In genomic region chr2:120701096-120701860, GRCh38 we compare ENCODE assay signal across 28 cellular contexts. TPM values are rescaled to one million over a fixed set of nuclear protein-coding genes. Genes with fewer than 3 reads are reported as not detected.
"Had no signal": no experiment of that assay in that cellular context is flagged by ENCODE, and none has a peak within 500 bp of the region (broad histone marks: within the 10 kb centered on the region; RNA-seq: fewer than 3 reads in every experiment).

No MANE protein-coding gene starts in this region.

- H3K27ac ChIP-seq: brain microvascular endothelial cell, SJSA1 had no signal

- H3K4me3 ChIP-seq: SJSA1 had no signal

- H3K36me3 ChIP-seq: brain microvascular endothelial cell, SJSA1 had no signal

- H3K27me3 ChIP-seq: brain microvascular endothelial cell, SJSA1 had no signal

- ATAC-seq: activated CD8-positive, alpha-beta T cell treated with anti-CD3 and anti-CD28 coated beads for 36 hours; activated T-cell treated with anti-CD3 and anti-CD28 coated beads, Interleukin-2, amount 50 U/mL, for 72 hours; activated T-helper 17 cell treated with anti-CD3 and anti-CD28 coated beads, Interleukin-2, amount 50 U/mL, for 72 hours; Panc1 had no signal

- H3K9me3 ChIP-seq: SJSA1, SK-N-SH had no signal

- DNase-seq: activated CD4-positive, alpha-beta T cell treated with anti-CD3 and anti-CD28 coated beads, Interleukin-2, amount 10 ng/mL, durations not matched to agents 24 days and 14 days; activated CD4-positive, alpha-beta T cell treated with anti-CD3 and anti-CD28 coated beads, Interleukin-2, amount 50 U/mL, for 4 hours; activated CD8-positive, alpha-beta T cell treated with anti-CD3 and anti-CD28 coated beads for 36 hours; activated effector memory CD4-positive, alpha-beta T cell treated with anti-CD3 and anti-CD28 coated beads, Interleukin-2, amount 50 U/mL, for 16 hours; activated naive CD4-positive, alpha-beta T cell; activated naive CD4-positive, alpha-beta T cell treated with anti-CD3 and anti-CD28 coated beads, Interleukin-2, amount 50 U/mL, for 16 hours; activated naive CD8-positive, alpha-beta T cell treated with anti-CD3 and anti-CD28 coated beads for 36 hours; activated T-cell treated with anti-CD3 and anti-CD28 coated beads, Interleukin-2, amount 50 U/mL, for 1 hour; activated T-cell treated with anti-CD3 and anti-CD28 coated beads, Interleukin-2, amount 50 U/mL, for 72 hours; amniotic stem cell; brain microvascular endothelial cell; central memory CD4-positive, alpha-beta T cell; NCI-H1092 treated with DMSO at 0.1 percent for 48 hours; NCI-H1417; NCI-H146; NCI-H187; NCI-H2081; NCI-H2227 treated with DMSO at 0.1 percent for 48 hours; NCI-H446; NCI-H510A treated with DMSO at 0.1 percent for 48 hours; NCI-H526 treated with DMSO at 0.1 percent for 48 hours; NCI-H774; SHP77 treated with DMSO at 0.1 percent for 48 hours; SK-N-SH had no signal

- H3K4me2 ChIP-seq: SK-N-SH had no signal

RNA-seq across cellular contexts. Expression of gene GLI2, which starts 34.4 kb away (rescaled TPM):
- total RNA-seq: activated CD8-positive, alpha-beta memory T cell treated with anti-CD3 and anti-CD28 coated beads for 36 hours; activated CD8-positive, alpha-beta T cell treated with anti-CD3 and anti-CD28 coated beads for 36 hours; activated naive CD8-positive, alpha-beta T cell treated with anti-CD3 and anti-CD28 coated beads for 36 hours; activated T-cell treated with anti-CD3 and anti-CD28 coated beads, Interleukin-2, amount 50 U/mL, for 72 hours; activated T-helper 17 cell treated with anti-CD3 and anti-CD28 coated beads, Interleukin-2, amount 50 U/mL, for 72 hours had no signal
